ENCODE assay signal across 8 cellular contexts in genomic region chr14:103627073-103628025, GRCh38. TPM values are rescaled to one million over a fixed set of nuclear protein-coding genes. Genes with fewer than 3 reads are reported as not detected.
DNase-seq lines count a peak whose midpoint lies in the region; TF ChIP-seq lines count a peak whose summit lies in the region.

No MANE protein-coding gene starts in this region.

- intact Hi-C loops in dendritic cell treated with granulocyte-macrophage colony-stimulating factor and Interleukin-4, amounts not matched to agents 40 ng/mL and 50 ng/mL, for 4 days (cut with micrococcal nuclease), result no loop called here

- H3K4me1 Mint-ChIP-seq in dendritic cell treated with granulocyte-macrophage colony-stimulating factor and Interleukin-4, amounts not matched to agents 40 ng/mL and 50 ng/mL, for 4 days (ENCODE audit: low read depth), result peaks cover 54% of the 10 kb centered on the region
- H3K4me1 Mint-ChIP-seq in neural crest cell, result peaks cover 26% of the 10 kb centered on the region

- H3K36me3 ChIP-seq in BLaER1 (peaks cover 12% of the 10 kb centered on the region), MM.1S (replicated peaks; ENCODE audit: insufficient read depth, low read length) (no peaks in the 10 kb centered on the region)

- no peak overlapping the region for H3K4me3 Mint-ChIP-seq in dendritic cell treated with granulocyte-macrophage colony-stimulating factor and Interleukin-4, amounts not matched to agents 40 ng/mL and 50 ng/mL, for 4 days
- peak overlapping the region; percentile 92 for H3K4me3 Mint-ChIP-seq in neural crest cell

- no peaks in the 10 kb centered on the region for H3K9me2 ChIP-seq in MM.1S (replicated peaks; ENCODE audit: insufficient read depth, low read length)

- H3K9me3 ChIP-seq in BLaER1, result no peaks in the 10 kb centered on the region
- no peaks in the 10 kb centered on the region for H3K9me3 ChIP-seq in MM.1S (replicated peaks; ENCODE audit: insufficient read depth, low read length)

- H3K4me2 ChIP-seq in BLaER1 (peak overlapping the region; percentile 97), MM.1S (ENCODE audit: low read depth, low read length) (peak overlapping the region; percentile 84; the same call in 1 of the 2 replicates)

- H4K20me1 ChIP-seq in BLaER1 (peaks cover 43% of the 10 kb centered on the region), MM.1S (ENCODE audit: insufficient read depth, low read length) (no peaks in the 10 kb centered on the region)

- TF ChIP-seq CTCF in MM.1S (IDR thresholded peaks at IDR 0.05; ENCODE audit: low read length) (no peak), neural crest cell (conservative IDR thresholded peaks at IDR 0.05) (no peak)

- DNase-seq in MM.1S (no peak), neural crest cell (ENCODE audit: low read depth, low spot score) (no peak), NCI-H2171 treated with DMSO at 0.1 percent for 48 hours (lab: John Stamatoyannopoulos, UW) (no peak), NCI-H748 treated with DMSO at 0.1 percent for 48 hours (lab: John Stamatoyannopoulos, UW) (no peak), NCI-H1417 (lab: John Stamatoyannopoulos, UW) (no peak), G401 (ENCODE audit: low spot score) (no peak)

- H3K27ac Mint-ChIP-seq in dendritic cell treated with granulocyte-macrophage colony-stimulating factor and Interleukin-4, amounts not matched to agents 40 ng/mL and 50 ng/mL, for 4 days, result peak overlapping the region; percentile 100
- H3K27ac Mint-ChIP-seq in neural crest cell (ENCODE audit: unreplicated experiment), result peak overlapping the region; percentile 57

- H3K79me2 ChIP-seq in MM.1S (ENCODE audit: low read length), result peaks cover 36% of the 10 kb centered on the region

- peaks cover 34% of the 10 kb centered on the region for H3K36me3 Mint-ChIP-seq in dendritic cell treated with granulocyte-macrophage colony-stimulating factor and Interleukin-4, amounts not matched to agents 40 ng/mL and 50 ng/mL, for 4 days (ENCODE audit: low read depth)
- no peaks in the 10 kb centered on the region for H3K36me3 Mint-ChIP-seq in neural crest cell (ENCODE audit: low read depth)

- H3K27ac ChIP-seq in BLaER1 (peak overlapping the region; percentile 91; the same call in 1 of the 2 replicates), MM.1S (ENCODE audit: low read length) (peak overlapping the region; percentile 77; the same call in 1 of the 2 replicates)

- no peak overlapping the region; the same call in 1 of the 2 replicates for H2AFZ ChIP-seq in MM.1S (ENCODE audit: low read length)

- in situ Hi-C loops in G401 (cut with HindIII; ENCODE audit: low sequenced_read_pairs), result no loop called here

- H3K4me3 ChIP-seq in BLaER1 (peak overlapping the region; percentile 99; the same call in 1 of the 2 replicates), MM.1S (ENCODE audit: low read length) (0 out of 2 replicates have a peak overlapping the region, but pooled peaks have one; percentile 68)

- H3K27me3 Mint-ChIP-seq in dendritic cell treated with granulocyte-macrophage colony-stimulating factor and Interleukin-4, amounts not matched to agents 40 ng/mL and 50 ng/mL, for 4 days, result peaks cover 18% of the 10 kb centered on the region
- H3K27me3 Mint-ChIP-seq in neural crest cell (ENCODE audit: low read depth), result no peaks in the 10 kb centered on the region

- H3F3A ChIP-seq in MM.1S (ENCODE audit: insufficient read depth, low read length), result peaks cover 3% of the 10 kb centered on the region; the same call in 1 of the 2 replicates

- H3K9ac ChIP-seq in BLaER1 (no peak overlapping the region; the same call in 1 of the 2 replicates), MM.1S (ENCODE audit: low read length) (peak overlapping the region; percentile 83; the same call in 1 of the 2 replicates)

- H3K4me1 ChIP-seq in BLaER1, result peaks cover 76% of the 10 kb centered on the region
- peaks cover 20% of the 10 kb centered on the region for H3K4me1 ChIP-seq in MM.1S (ENCODE audit: low read length)

- no peaks in the 10 kb centered on the region for H3K9me3 Mint-ChIP-seq in dendritic cell treated with granulocyte-macrophage colony-stimulating factor and Interleukin-4, amounts not matched to agents 40 ng/mL and 50 ng/mL, for 4 days
- H3K9me3 Mint-ChIP-seq in neural crest cell, result no peaks in the 10 kb centered on the region

- no peaks in the 10 kb centered on the region for H3K27me3 ChIP-seq in BLaER1
- H3K27me3 ChIP-seq in MM.1S (replicated peaks; ENCODE audit: insufficient read depth, low read length), result no peaks in the 10 kb centered on the region

RNA-seq across cellular contexts. Expression of gene KLC1, which starts 1.7 kb away (rescaled TPM):
- total RNA-seq in neural crest cell, result 173 and 180 TPM in 2 replicates
- 87.3 and 184 TPM in 2 replicates for total RNA-seq in G401 (2014; rRNA removed; shearing (Covaris generic))
